8 cellular contexts compared by ENCODE assay signal in the genomic region with DNA sequence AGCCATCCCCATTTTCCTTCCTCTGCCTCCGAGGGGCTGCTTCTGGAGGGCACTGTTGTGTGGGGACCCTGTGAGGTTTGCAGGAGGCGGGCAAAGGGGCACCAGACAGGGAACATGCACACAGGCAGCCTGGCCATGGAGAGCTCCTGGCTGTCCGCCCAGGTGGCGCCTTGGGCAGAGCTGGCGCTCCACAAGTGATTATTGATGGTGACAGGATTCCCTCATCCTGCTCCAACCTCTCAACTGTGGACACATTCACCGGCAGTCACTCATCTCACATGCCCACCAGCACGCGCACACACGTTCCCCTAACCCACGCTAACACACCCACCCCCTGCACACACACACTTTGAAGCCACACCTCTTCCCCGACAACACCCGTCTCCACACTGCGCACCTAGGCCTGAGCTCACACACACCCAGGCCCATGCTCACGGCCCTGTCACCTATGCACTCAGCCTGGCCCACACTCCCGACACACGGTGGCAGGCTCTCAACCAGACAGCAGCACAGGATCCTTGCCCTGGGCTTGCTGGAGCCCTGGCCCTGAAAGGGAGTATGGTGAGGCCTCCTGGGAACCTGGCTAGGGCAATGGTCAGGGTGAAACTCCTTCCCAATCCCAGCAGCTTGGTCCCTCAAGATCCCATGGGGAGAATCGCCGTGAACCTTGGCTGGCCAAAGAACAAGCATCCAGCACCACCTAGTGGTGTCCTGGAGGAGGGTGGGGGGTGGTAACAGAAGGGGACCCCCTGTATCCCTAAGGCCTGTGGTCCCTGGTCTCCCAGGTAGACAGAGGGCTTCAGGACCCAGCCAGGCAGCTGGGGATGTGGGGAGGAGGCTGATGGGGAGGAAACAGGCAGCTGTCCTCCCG. TPM values are rescaled to one million over a fixed set of nuclear protein-coding genes. Genes with fewer than 3 reads are reported as not detected.
A peak's percentile ranks its signal among the peaks of the same experiment; 100 is the strongest.
DNase-seq lines count a peak whose midpoint lies in the region; ATAC-seq and TF ChIP-seq lines count a peak whose summit lies in the region.

No MANE protein-coding gene starts in this region.

- H3K27ac ChIP-seq in OCI-LY3 (ENCODE audit: low read length) (no peak overlapping the region), esophagus muscularis mucosa (replicated peaks in 1 of 4) (no peak overlapping the region)
- no peak overlapping the region for H3K27ac ChIP-seq in naive thymus-derived CD4-positive, alpha-beta T cell (ENCODE audit: low read depth, low read length)

- TF ChIP-seq CTCF in OCI-LY3 (IDR thresholded peaks at IDR 0.05; ENCODE audit: low read depth, low read length) = peak; percentile 92
- TF ChIP-seq CTCF in esophagus muscularis mucosa (IDR thresholded peaks at IDR 0.05) = peak; percentile 35 to 44 (median 41)
- peak; percentile 74 for TF ChIP-seq CTCF in osteocyte (IDR thresholded peaks at IDR 0.05)

- H3K4me1 Mint-ChIP-seq in osteocyte (ENCODE audit: unreplicated experiment) = peaks cover 35% of the 10 kb centered on the region
- peaks cover 9 to 35% (median 27%) of the 10 kb centered on the region in 7 donors for H3K4me1 Mint-ChIP-seq in naive thymus-derived CD4-positive, alpha-beta T cell

- ATAC-seq in naive thymus-derived CD4-positive, alpha-beta T cell = no peak

- H3K4me3 Mint-ChIP-seq in osteocyte (ENCODE audit: unreplicated experiment) = no peak overlapping the region
- H3K4me3 Mint-ChIP-seq in naive thymus-derived CD4-positive, alpha-beta T cell = peak overlapping the region in 5 of 10 donors; percentile 3 to 49 (median 35)

- peaks cover 6% of the 10 kb centered on the region for H3K27me3 ChIP-seq in OCI-LY3 (ENCODE audit: low read depth, low read length)
- H3K27me3 ChIP-seq in esophagus muscularis mucosa = peaks cover 0 to 55% (median 32%) of the 10 kb centered on the region in 4 donors
- no peaks in the 10 kb centered on the region for H3K27me3 ChIP-seq in naive thymus-derived CD4-positive, alpha-beta T cell (ENCODE audit: control insufficient read depth in 2 of 2, insufficient read depth in 2 of 2, low read length in 2 of 2)

- no peaks in the 10 kb centered on the region for H3K36me3 Mint-ChIP-seq in osteocyte (ENCODE audit: unreplicated experiment)
- H3K36me3 Mint-ChIP-seq in naive thymus-derived CD4-positive, alpha-beta T cell = peaks cover 0 to 4% (median 0%) of the 10 kb centered on the region in 5 donors

- H3K9me3 Mint-ChIP-seq in osteocyte (ENCODE audit: unreplicated experiment) = no peaks in the 10 kb centered on the region
- no peaks in the 10 kb centered on the region for H3K9me3 Mint-ChIP-seq in naive thymus-derived CD4-positive, alpha-beta T cell

- CTCF ChIA-PET in naive thymus-derived CD4-positive, alpha-beta T cell (lab: Charles Lee) = interaction anchor here (0.5 to 3.5 kb wide), 14 partner anchors 8 to 186 kb away, joined by 3 to 36 read pairs (median 4); partner anchors contain the start of genes MIEN1 and PGAP3

- intact Hi-C loops in esophagus muscularis mucosa (cut with DNase I) = no loop called here
- intact Hi-C loops in naive thymus-derived CD4-positive, alpha-beta T cell (cut with micrococcal nuclease) = loop anchor here in 1 of 2 donors (1.0 kb wide), 2 partner anchors 50 to 82 kb away; no protein-coding TSS in a partner anchor

- no peak for TF ChIP-seq EP300 in esophagus muscularis mucosa (IDR thresholded peaks at IDR 0.05)

- DNase-seq in NCI-H748 (lab: John Stamatoyannopoulos, UW; ENCODE audit: unreplicated experiment) (peak; percentile 30), NCI-H748 treated with DMSO at 0.1 percent for 48 hours (lab: John Stamatoyannopoulos, UW) (no peak), esophagus muscularis mucosa (ENCODE audit: extremely low spot score) (no peak), osteocyte (ENCODE audit: extremely low spot score, unreplicated experiment) (no peak), H4 (ENCODE audit: low spot score) (no peak), NCI-H128 (lab: John Stamatoyannopoulos, UW; ENCODE audit: unreplicated experiment) (no peak)
- no peak for DNase-seq in naive thymus-derived CD4-positive, alpha-beta T cell

- peaks cover 24% of the 10 kb centered on the region for H3K4me1 ChIP-seq in OCI-LY3 (ENCODE audit: low read length)
- peaks cover 48 to 62% (median 55%) of the 10 kb centered on the region in 4 donors for H3K4me1 ChIP-seq in esophagus muscularis mucosa
- H3K4me1 ChIP-seq in naive thymus-derived CD4-positive, alpha-beta T cell (ENCODE audit: control insufficient read depth in 2 of 2, insufficient read depth in 2 of 2, low read length in 2 of 2) = peaks cover 23 to 24% of the 10 kb centered on the region in 2 donors

- H3K9me3 ChIP-seq in OCI-LY3 (ENCODE audit: insufficient read depth, low read length) (no peaks in the 10 kb centered on the region), esophagus muscularis mucosa (no peaks in the 10 kb centered on the region)
- no peaks in the 10 kb centered on the region for H3K9me3 ChIP-seq in naive thymus-derived CD4-positive, alpha-beta T cell (ENCODE audit: control insufficient read depth in 2 of 3, low read length in 3 of 3)

- WGBS in esophagus muscularis mucosa = 49% methylated on average over 19 of the region's 19 CpGs

- H3K27ac Mint-ChIP-seq in osteocyte (ENCODE audit: unreplicated experiment) = no peak overlapping the region
- H3K27ac Mint-ChIP-seq in naive thymus-derived CD4-positive, alpha-beta T cell = peak overlapping the region in 3 of 9 donors; percentile 11 to 57 (median 46)

- POLR2A ChIA-PET in naive thymus-derived CD4-positive, alpha-beta T cell (lab: Charles Lee) = interaction anchor here (1.0 to 1.9 kb wide), 6 partner anchors 8 to 58 kb away, joined by 3 to 6 read pairs (median 4); partner anchors contain the start of genes MIEN1, PGAP3 and STARD3

- peak overlapping the region; percentile 86 for H2AFZ ChIP-seq in OCI-LY3 (ENCODE audit: low read depth, low read length)

- TF ChIP-seq POLR2A in esophagus muscularis mucosa (IDR thresholded peaks at IDR 0.05; ENCODE audit: low read depth) = no peak

- peaks cover 8% of the 10 kb centered on the region for H3K27me3 Mint-ChIP-seq in osteocyte (ENCODE audit: unreplicated experiment)
- H3K27me3 Mint-ChIP-seq in naive thymus-derived CD4-positive, alpha-beta T cell = peaks cover 0 to 32% (median 5%) of the 10 kb centered on the region in 5 donors

- H4K20me1 ChIP-seq in OCI-LY3 (ENCODE audit: insufficient read depth, low read length) = no peaks in the 10 kb centered on the region

- H3K9ac ChIP-seq in OCI-LY3 (ENCODE audit: low read length) = peak overlapping the region; percentile 43; the same call in 1 of the 2 replicates

- H3K4me3 ChIP-seq in OCI-LY3 (ENCODE audit: low read length) = peak overlapping the region; percentile 69
- no peak overlapping the region for H3K4me3 ChIP-seq in esophagus muscularis mucosa
- no peak overlapping the region for H3K4me3 ChIP-seq in naive thymus-derived CD4-positive, alpha-beta T cell (ENCODE audit: low read length)

- H3K79me2 ChIP-seq in OCI-LY3 (ENCODE audit: low read length) = no peaks in the 10 kb centered on the region

- H3K36me3 ChIP-seq in OCI-LY3 (replicated peaks; ENCODE audit: low read depth, low read length) (no peaks in the 10 kb centered on the region), esophagus muscularis mucosa (peaks cover 0 to 3% (median 0%) of the 10 kb centered on the region in 4 donors)
- no peaks in the 10 kb centered on the region for H3K36me3 ChIP-seq in naive thymus-derived CD4-positive, alpha-beta T cell (ENCODE audit: control insufficient read depth in 2 of 3, insufficient read depth in 3 of 3, low read length in 3 of 3)

- H3K4me2 ChIP-seq in OCI-LY3 (ENCODE audit: low read length) = peak overlapping the region; percentile 74

RNA-seq across cellular contexts. Expression of gene PNMT, which starts 3.6 kb away (rescaled TPM):
- 10 to 100 TPM in 3 of 4 donors, 1 to 10 TPM in 1; 9.4 to 14.3 (median 10.6) TPM for total RNA-seq in esophagus muscularis mucosa
- 1.9 and 2.4 TPM in 2 replicates for total RNA-seq in osteocyte
- total RNA-seq in H4 (2014; rRNA removed; shearing (Covaris generic)) = not detected in 2 replicates
- total RNA-seq in naive thymus-derived CD4-positive, alpha-beta T cell = under 1 TPM in 4 of 5 experiments, not detected in 1; 0.42 to 0.89 (median 0.50) TPM
- under 1 TPM; 0.36 to 0.48 TPM for polyA plus RNA-seq in naive thymus-derived CD4-positive, alpha-beta T cell

RNA-seq across cellular contexts. Expression of gene TCAP, which starts 6.7 kb away (rescaled TPM):
- total RNA-seq in esophagus muscularis mucosa (1 to 10 TPM in 3 of 4 donors, under 1 TPM in 1; 0.99 to 2.1 (median 1.3) TPM), osteocyte (0.94 and 1.3 TPM in 2 replicates)
- 0.81 TPM in 1 of 2 replicates, not detected in the other for total RNA-seq in H4 (2014; rRNA removed; shearing (Covaris generic))
- total RNA-seq in naive thymus-derived CD4-positive, alpha-beta T cell = 10 to 100 TPM in 1 of 5 experiments, 1 to 10 TPM in 4; 1.7 to 10.5 (median 4.6) TPM
- under 1 TPM in 1 of 2 donors, not detected in 1; 0.12 TPM for polyA plus RNA-seq in naive thymus-derived CD4-positive, alpha-beta T cell

RNA-seq across cellular contexts. Expression of gene PGAP3, which starts 16.0 kb away (rescaled TPM):
- total RNA-seq in esophagus muscularis mucosa (1 to 10 TPM; 6.2 to 9.4 (median 8.5) TPM), osteocyte (33.8 and 35.3 TPM in 2 replicates)
- 10.9 and 11.4 TPM in 2 replicates for total RNA-seq in H4 (2014; rRNA removed; shearing (Covaris generic))
- total RNA-seq in naive thymus-derived CD4-positive, alpha-beta T cell = 10 to 100 TPM; 26.3 to 39.9 (median 35.1) TPM
- 10 to 100 TPM; 13.3 to 20.7 TPM for polyA plus RNA-seq in naive thymus-derived CD4-positive, alpha-beta T cell

RNA-seq across cellular contexts. Expression of gene ERBB2, which starts 28.0 kb away (rescaled TPM):
- total RNA-seq in esophagus muscularis mucosa = 10 to 100 TPM; 36.8 to 67.7 (median 57.7) TPM
- total RNA-seq in osteocyte = 66.2 and 69.9 TPM in 2 replicates
- 10.1 and 18.5 TPM in 2 replicates for total RNA-seq in H4 (2014; rRNA removed; shearing (Covaris generic))
- 10 to 100 TPM in 1 of 5 experiments, 1 to 10 TPM in 4; 3.6 to 10.5 (median 6.6) TPM for total RNA-seq in naive thymus-derived CD4-positive, alpha-beta T cell
- polyA plus RNA-seq in naive thymus-derived CD4-positive, alpha-beta T cell = 1 to 10 TPM in 1 of 2 donors, under 1 TPM in 1; 0.39 to 2.4 TPM

RNA-seq across cellular contexts. Expression of gene STARD3, which starts 34.9 kb away (rescaled TPM):
- 10 to 100 TPM; 27.5 to 47.3 (median 38.6) TPM for total RNA-seq in esophagus muscularis mucosa
- total RNA-seq in osteocyte = 55.5 and 68.9 TPM in 2 replicates
- 20.7 and 22.9 TPM in 2 replicates for total RNA-seq in H4 (2014; rRNA removed; shearing (Covaris generic))
- 100 to 1,000 TPM in 2 of 5 experiments, 10 to 100 TPM in 3; 69.8 to 143 (median 99.3) TPM for total RNA-seq in naive thymus-derived CD4-positive, alpha-beta T cell
- 10 to 100 TPM; 46.7 to 56.9 TPM for polyA plus RNA-seq in naive thymus-derived CD4-positive, alpha-beta T cell

Comparison
In these comparisons a context has a peak if more than half of its experiments do, and no peak if none do; other contexts are left out.
1. CTCF ChIP-seq: peak in every context shown above with its lines; median percentile 92 in OCI-LY3; 74 in osteocyte; 41 in esophagus muscularis mucosa.